ENCODE assay signal across 12 cellular contexts in genomic region chr16:4513881-4514280, GRCh38. TPM values are rescaled to one million over a fixed set of nuclear protein-coding genes. Genes with fewer than 3 reads are reported as not detected.
DNase-seq lines count a peak whose midpoint lies in the region; ATAC-seq and TF ChIP-seq lines count a peak whose summit lies in the region.
"Had no signal": no experiment of that assay in that cellular context is flagged by ENCODE, and none has a peak within 500 bp of the region (broad histone marks: within the 10 kb centered on the region; RNA-seq: fewer than 3 reads in every experiment).

No MANE protein-coding gene starts in this region.

- H3K27ac ChIP-seq in CD8-positive, alpha-beta T cell (ENCODE audit: low read depth, low read length), result peak overlapping the region; percentile 35
- H3K27ac ChIP-seq: WERI-Rb-1 had no signal

- H3K4me1 ChIP-seq in CD8-positive, alpha-beta T cell (ENCODE audit: insufficient read depth, low read length), result peaks cover 34% of the 10 kb centered on the region

- no peaks in the 10 kb centered on the region for H3K27me3 Mint-ChIP-seq in CD8-positive, alpha-beta T cell (ENCODE audit: low read depth)
- H3K27me3 Mint-ChIP-seq in activated T-helper 1 cell treated with anti-CD3 and anti-CD28 coated beads, Interleukin-12 subunit alpha, Interleukin-12 subunit beta, Interleukin-2, Interleukin-4 antibody, amounts not matched to agents 30 ng/mL and 10 ng/mL and 1 ng/mL, durations not matched to agents 14 hours and 24 hours and 36 hours (ENCODE audit: insufficient read depth), result no peaks in the 10 kb centered on the region
- H3K27me3 Mint-ChIP-seq in naive thymus-derived CD8-positive, alpha-beta T cell, result no peaks in the 10 kb centered on the region

- no peak for TF ChIP-seq CTCF in CD8-positive, alpha-beta T cell (IDR thresholded peaks at IDR 0.05)

- intact Hi-C loops in CD8-positive, alpha-beta T cell (cut with DNase I, micrococcal nuclease), result no loop called here
- intact Hi-C loops in activated T-helper 1 cell treated with anti-CD3 and anti-CD28 coated beads, Interleukin-12 subunit alpha, Interleukin-12 subunit beta, Interleukin-2, Interleukin-4 antibody, amounts not matched to agents 30 ng/mL and 10 ng/mL and 1 ng/mL, durations not matched to agents 14 hours and 24 hours and 36 hours (cut with micrococcal nuclease), result loop anchor here (2.0 kb wide), 1 partner anchor 35 kb away; no protein-coding TSS in a partner anchor

- H3K27me3 ChIP-seq in CD8-positive, alpha-beta T cell (ENCODE audit: insufficient read depth, low read length), result no peaks in the 10 kb centered on the region
- H3K27me3 ChIP-seq: uterus had no signal

- no peak overlapping the region for H3K4me3 ChIP-seq in CD8-positive, alpha-beta T cell (ENCODE audit: low read depth, low read length)
- H3K4me3 ChIP-seq: uterus had no signal

- CTCF ChIA-PET in CD8-positive, alpha-beta T cell (lab: Charles Lee), result interaction anchor here (1.2 to 2.4 kb wide), 2 partner anchors 8 to 72 kb away, joined by 7 to 11 read pairs; no protein-coding TSS in a partner anchor

- no peak overlapping the region for H3K4me3 Mint-ChIP-seq in CD8-positive, alpha-beta T cell
- no peak overlapping the region for H3K4me3 Mint-ChIP-seq in activated T-helper 1 cell treated with anti-CD3 and anti-CD28 coated beads, Interleukin-12 subunit alpha, Interleukin-12 subunit beta, Interleukin-2, Interleukin-4 antibody, amounts not matched to agents 30 ng/mL and 10 ng/mL and 1 ng/mL, durations not matched to agents 14 hours and 24 hours and 36 hours
- peak overlapping the region in 1 of 10 donors; percentile 56 for H3K4me3 Mint-ChIP-seq in naive thymus-derived CD8-positive, alpha-beta T cell

- peak overlapping the region; percentile 85 for H3K27ac Mint-ChIP-seq in CD8-positive, alpha-beta T cell
- peak overlapping the region; percentile 34 for H3K27ac Mint-ChIP-seq in activated T-helper 1 cell treated with anti-CD3 and anti-CD28 coated beads, Interleukin-12 subunit alpha, Interleukin-12 subunit beta, Interleukin-2, Interleukin-4 antibody, amounts not matched to agents 30 ng/mL and 10 ng/mL and 1 ng/mL, durations not matched to agents 14 hours and 24 hours and 36 hours
- H3K27ac Mint-ChIP-seq in naive thymus-derived CD8-positive, alpha-beta T cell, result peak overlapping the region; percentile 14 to 95 (median 86)

- ATAC-seq in CD8-positive, alpha-beta T cell, result no peak
- ATAC-seq in naive thymus-derived CD8-positive, alpha-beta T cell, result no peak

- POLR2A ChIA-PET in CD8-positive, alpha-beta T cell (lab: Charles Lee), result interaction anchor here (2.0 kb wide), 1 partner anchor 8 kb away, joined by 8 read pairs; no protein-coding TSS in a partner anchor
- POLR2A ChIA-PET in naive thymus-derived CD8-positive, alpha-beta T cell (lab: Charles Lee), result interaction anchor here (0.6 to 15.5 kb wide), 4 partner anchors 8 to 60 kb away, joined by 3 to 324 read pairs (median 13); partner anchors contain the start of genes CDIP1, HMOX2 and NMRAL1

- no peak for DNase-seq in CD8-positive, alpha-beta T cell
- DNase-seq in activated T-helper 1 cell treated with anti-CD3 and anti-CD28 coated beads, Interleukin-12 subunit alpha, Interleukin-12 subunit beta, Interleukin-2, Interleukin-4 antibody, amounts not matched to agents 30 ng/mL and 10 ng/mL and 1 ng/mL, durations not matched to agents 14 hours and 24 hours and 36 hours (ENCODE audit: low spot score), result no peak
- no peak for DNase-seq in naive thymus-derived CD8-positive, alpha-beta T cell
- DNase-seq in inferior parietal cortex (ENCODE audit: extremely low spot score), result no peak
- DNase-seq in hypothalamus (lab: John Stamatoyannopoulos, UW), result no peak
- DNase-seq in NCI-H1930 (lab: John Stamatoyannopoulos, UW), result no peak
- DNase-seq: Calu3; NCI-H2081 treated with DMSO at 0.1 percent for 48 hours; stimulated activated CD4-positive, alpha-beta T cell treated with anti-CD3 and anti-CD28 coated beads, Interleukin-4, amount 100 ng/mL, for 4 hours; uterus; WERI-Rb-1 had no signal

- H3K36me3 Mint-ChIP-seq in CD8-positive, alpha-beta T cell, result peaks cover 49% of the 10 kb centered on the region
- H3K36me3 Mint-ChIP-seq in activated T-helper 1 cell treated with anti-CD3 and anti-CD28 coated beads, Interleukin-12 subunit alpha, Interleukin-12 subunit beta, Interleukin-2, Interleukin-4 antibody, amounts not matched to agents 30 ng/mL and 10 ng/mL and 1 ng/mL, durations not matched to agents 14 hours and 24 hours and 36 hours (ENCODE audit: low read depth), result peaks cover 28% of the 10 kb centered on the region
- peaks cover 0 to 46% (median 4%) of the 10 kb centered on the region in 3 donors for H3K36me3 Mint-ChIP-seq in naive thymus-derived CD8-positive, alpha-beta T cell

- H3K4me1 Mint-ChIP-seq in CD8-positive, alpha-beta T cell (ENCODE audit: low read depth), result peaks cover 47% of the 10 kb centered on the region
- peaks cover 22% of the 10 kb centered on the region for H3K4me1 Mint-ChIP-seq in activated T-helper 1 cell treated with anti-CD3 and anti-CD28 coated beads, Interleukin-12 subunit alpha, Interleukin-12 subunit beta, Interleukin-2, Interleukin-4 antibody, amounts not matched to agents 30 ng/mL and 10 ng/mL and 1 ng/mL, durations not matched to agents 14 hours and 24 hours and 36 hours (ENCODE audit: low read depth)
- H3K4me1 Mint-ChIP-seq in naive thymus-derived CD8-positive, alpha-beta T cell, result peaks cover 31 to 78% (median 55%) of the 10 kb centered on the region in 4 donors

- H3K9me3 Mint-ChIP-seq in CD8-positive, alpha-beta T cell, result no peaks in the 10 kb centered on the region
- no peaks in the 10 kb centered on the region for H3K9me3 Mint-ChIP-seq in activated T-helper 1 cell treated with anti-CD3 and anti-CD28 coated beads, Interleukin-12 subunit alpha, Interleukin-12 subunit beta, Interleukin-2, Interleukin-4 antibody, amounts not matched to agents 30 ng/mL and 10 ng/mL and 1 ng/mL, durations not matched to agents 14 hours and 24 hours and 36 hours
- H3K9me3 Mint-ChIP-seq in naive thymus-derived CD8-positive, alpha-beta T cell, result no peaks in the 10 kb centered on the region

- peaks cover 25% of the 10 kb centered on the region for H3K36me3 ChIP-seq in CD8-positive, alpha-beta T cell (ENCODE audit: insufficient read depth, low read length)
- H3K36me3 ChIP-seq: uterus had no signal

- no peaks in the 10 kb centered on the region for H3K9me3 ChIP-seq in CD8-positive, alpha-beta T cell (ENCODE audit: low read length)
- H3K9me3 ChIP-seq: uterus had no signal

RNA-seq across cellular contexts. Expression of gene CDIP1, which starts 24.7 kb away (rescaled TPM):
- total RNA-seq in CD8-positive, alpha-beta T cell, result 10 to 100 TPM; 21.7 to 25.0 TPM
- total RNA-seq in activated T-helper 1 cell treated with anti-CD3 and anti-CD28 coated beads, Interleukin-12 subunit alpha, Interleukin-12 subunit beta, Interleukin-2, Interleukin-4 antibody, amounts not matched to agents 30 ng/mL and 10 ng/mL and 1 ng/mL, durations not matched to agents 14 hours and 24 hours and 36 hours, result 61.6 and 62.7 TPM in 2 replicates
- 10 to 100 TPM; 23.4 to 25.5 TPM for total RNA-seq in naive thymus-derived CD8-positive, alpha-beta T cell
- 10 to 100 TPM; 18.2 to 25.3 (median 25.0) TPM for polyA plus RNA-seq in naive thymus-derived CD8-positive, alpha-beta T cell

RNA-seq across cellular contexts. Expression of gene HMOX2, which starts 37.7 kb away (rescaled TPM):
- 10 to 100 TPM; 31.7 to 36.4 TPM for total RNA-seq in CD8-positive, alpha-beta T cell
- 64.7 and 68.4 TPM in 2 replicates for total RNA-seq in activated T-helper 1 cell treated with anti-CD3 and anti-CD28 coated beads, Interleukin-12 subunit alpha, Interleukin-12 subunit beta, Interleukin-2, Interleukin-4 antibody, amounts not matched to agents 30 ng/mL and 10 ng/mL and 1 ng/mL, durations not matched to agents 14 hours and 24 hours and 36 hours
- 10 to 100 TPM; 64.3 to 71.9 TPM for total RNA-seq in naive thymus-derived CD8-positive, alpha-beta T cell
- polyA plus RNA-seq in naive thymus-derived CD8-positive, alpha-beta T cell, result 100 to 1,000 TPM; 123 to 210 (median 145) TPM

RNA-seq across cellular contexts. Expression of gene NMRAL1, which starts 39.5 kb away (rescaled TPM):
- total RNA-seq in CD8-positive, alpha-beta T cell, result 10 to 100 TPM; 30.5 to 31.8 TPM
- total RNA-seq in activated T-helper 1 cell treated with anti-CD3 and anti-CD28 coated beads, Interleukin-12 subunit alpha, Interleukin-12 subunit beta, Interleukin-2, Interleukin-4 antibody, amounts not matched to agents 30 ng/mL and 10 ng/mL and 1 ng/mL, durations not matched to agents 14 hours and 24 hours and 36 hours, result 21.7 and 25.0 TPM in 2 replicates
- total RNA-seq in naive thymus-derived CD8-positive, alpha-beta T cell, result 10 to 100 TPM; 53.7 to 63.1 TPM
- polyA plus RNA-seq in naive thymus-derived CD8-positive, alpha-beta T cell, result 10 to 100 TPM; 52.3 to 67.9 (median 62.9) TPM

RNA-seq across cellular contexts. Expression of gene C16orf96, which starts 42.3 kb away (rescaled TPM):
- under 1 TPM; 0.27 to 0.42 TPM for total RNA-seq in CD8-positive, alpha-beta T cell
- 0.17 TPM in 1 of 2 replicates, not detected in the other for total RNA-seq in activated T-helper 1 cell treated with anti-CD3 and anti-CD28 coated beads, Interleukin-12 subunit alpha, Interleukin-12 subunit beta, Interleukin-2, Interleukin-4 antibody, amounts not matched to agents 30 ng/mL and 10 ng/mL and 1 ng/mL, durations not matched to agents 14 hours and 24 hours and 36 hours
- total RNA-seq in naive thymus-derived CD8-positive, alpha-beta T cell, result under 1 TPM; 0.38 to 0.52 TPM
- under 1 TPM in 2 of 3 donors, not detected in 1; 0.07 to 0.08 TPM for polyA plus RNA-seq in naive thymus-derived CD8-positive, alpha-beta T cell
- total RNA-seq: Calu3, RPMI7951 had no signal

Comparison
In these comparisons a context has a peak if more than half of its experiments do, and no peak if none do; other contexts are left out.
1. H3K27ac Mint-ChIP-seq: peak in every context shown above with its lines; median percentile 86 in naive thymus-derived CD8-positive, alpha-beta T cell; 85 in CD8-positive, alpha-beta T cell; 34 in activated T-helper 1 cell treated with anti-CD3 and anti-CD28 coated beads, Interleukin-12 subunit alpha, Interleukin-12 subunit beta, Interleukin-2, Interleukin-4 antibody, amounts not matched to agents 30 ng/mL and 10 ng/mL and 1 ng/mL, durations not matched to agents 14 hours and 24 hours and 36 hours.